Comparison of ENCODE assay signal across 8 cellular contexts in genomic region chr7:50416509-50417299, GRCh38. TPM values are rescaled to one million over a fixed set of nuclear protein-coding genes. Genes with fewer than 3 reads are reported as not detected.
DNase-seq lines count a peak whose midpoint lies in the region; ATAC-seq and TF ChIP-seq lines count a peak whose summit lies in the region.

No MANE protein-coding gene starts in this region.

- no peak for TF ChIP-seq CTCF in left ventricle myocardium inferior (IDR thresholded peaks at IDR 0.05; ENCODE audit: borderline replicate concordance)
- no peak for TF ChIP-seq CTCF in psoas muscle (IDR thresholded peaks at IDR 0.05)

- WGBS in psoas muscle, 3 donors = 64 to 69% (median 65%) methylated on average over 7 of the region's 7 CpGs

- H3K4me3 ChIP-seq in left ventricle myocardium inferior = no peak overlapping the region
- H3K4me3 ChIP-seq in psoas muscle = no peak overlapping the region

- intact Hi-C loops in Right ventricle myocardium superior (cut with DNase I) = loop anchor here (10.0 kb wide), 1 partner anchor 212 kb away; no protein-coding TSS in a partner anchor
- intact Hi-C loops in left ventricle myocardium inferior (cut with micrococcal nuclease) = loop anchor here (5.0 kb wide), 1 partner anchor 209 kb away; no protein-coding TSS in a partner anchor
- intact Hi-C loops in psoas muscle (cut with DNase I) = loop anchor here in 1 of 2 donors (2.0 to 5.0 kb wide), 2 partner anchors 274 to 328 kb away; no protein-coding TSS in a partner anchor

- H3K27ac ChIP-seq in left ventricle myocardium inferior (replicated peaks) (no peak overlapping the region), psoas muscle (no peak overlapping the region)

- peak overlapping the region; percentile 49 for H3K27ac Mint-ChIP-seq in T-helper 17 cell
- H3K27ac Mint-ChIP-seq in stimulated activated naive B cell treated with anti-CD40 and anti-IgM and Interleukin-4, amounts not matched to agents 10 μg/mL and 1 μg/mL and 100 μg/mL, for 72 hours = peak overlapping the region; percentile 88
- H3K27ac Mint-ChIP-seq in immature natural killer cell = peak overlapping the region in 2 of 6 donors; percentile 27 to 55

- peak overlapping the region; percentile 63 for H3K4me3 Mint-ChIP-seq in T-helper 17 cell
- H3K4me3 Mint-ChIP-seq in stimulated activated naive B cell treated with anti-CD40 and anti-IgM and Interleukin-4, amounts not matched to agents 10 μg/mL and 1 μg/mL and 100 μg/mL, for 72 hours = peak overlapping the region; percentile 72 to 73
- H3K4me3 Mint-ChIP-seq in immature natural killer cell = no peak overlapping the region

- H3K36me3 Mint-ChIP-seq in T-helper 17 cell (ENCODE audit: low read depth) (no peaks in the 10 kb centered on the region), immature natural killer cell (peaks cover 0 to 5% (median 3%) of the 10 kb centered on the region in 3 donors)
- no peaks in the 10 kb centered on the region for H3K36me3 Mint-ChIP-seq in stimulated activated naive B cell treated with anti-CD40 and anti-IgM and Interleukin-4, amounts not matched to agents 10 μg/mL and 1 μg/mL and 100 μg/mL, for 72 hours

- H3K36me3 ChIP-seq in left ventricle myocardium inferior = no peaks in the 10 kb centered on the region
- H3K36me3 ChIP-seq in psoas muscle (ENCODE audit: insufficient read depth in 1 of 2, low read depth in 1 of 2) = no peaks in the 10 kb centered on the region

- ATAC-seq in Right ventricle myocardium superior (ENCODE audit: poor library complexity) (peak; percentile 66), HG03066 (IDR thresholded peaks at IDR 0.05; ENCODE audit: low read depth, unreplicated experiment) (peak; percentile 82), T-helper 17 cell (no peak), psoas muscle (no peak)
- ATAC-seq in stimulated activated naive B cell treated with anti-CD40 and anti-IgM and Interleukin-4, amounts not matched to agents 10 μg/mL and 1 μg/mL and 100 μg/mL, for 72 hours (replicated peaks) = peak; percentile 74 to 79

- no peaks in the 10 kb centered on the region for H3K27me3 Mint-ChIP-seq in T-helper 17 cell
- no peaks in the 10 kb centered on the region for H3K27me3 Mint-ChIP-seq in stimulated activated naive B cell treated with anti-CD40 and anti-IgM and Interleukin-4, amounts not matched to agents 10 μg/mL and 1 μg/mL and 100 μg/mL, for 72 hours
- H3K27me3 Mint-ChIP-seq in immature natural killer cell (ENCODE audit: low read depth in 3 of 3) = peaks cover 0 to 15% (median 6%) of the 10 kb centered on the region in 3 donors

- H3K4me1 Mint-ChIP-seq in T-helper 17 cell (peaks cover 18% of the 10 kb centered on the region), immature natural killer cell (peaks cover 0 to 6% of the 10 kb centered on the region in 2 donors)
- H3K4me1 Mint-ChIP-seq in stimulated activated naive B cell treated with anti-CD40 and anti-IgM and Interleukin-4, amounts not matched to agents 10 μg/mL and 1 μg/mL and 100 μg/mL, for 72 hours = peaks cover 49 to 68% of the 10 kb centered on the region in 2 donors

- no peaks in the 10 kb centered on the region for H3K4me1 ChIP-seq in left ventricle myocardium inferior
- H3K4me1 ChIP-seq in psoas muscle = no peaks in the 10 kb centered on the region

- H3K9me3 ChIP-seq in left ventricle myocardium inferior (replicated peaks) = no peaks in the 10 kb centered on the region
- no peaks in the 10 kb centered on the region for H3K9me3 ChIP-seq in T-helper 17 cell (ENCODE audit: control insufficient read depth, low read length, poor library complexity, severe bottlenecking)
- no peaks in the 10 kb centered on the region for H3K9me3 ChIP-seq in psoas muscle

- H3K27me3 ChIP-seq in left ventricle myocardium inferior (ENCODE audit: low read depth) (peaks cover 13% of the 10 kb centered on the region), psoas muscle (ENCODE audit: insufficient read depth in 3 of 3, low read length in 2 of 3) (no peaks in the 10 kb centered on the region)

- no peak for DNase-seq in Right ventricle myocardium superior
- DNase-seq in left ventricle myocardium inferior = no peak
- DNase-seq in T-helper 17 cell = no peak
- DNase-seq in stimulated activated naive B cell treated with anti-CD40 and anti-IgM and Interleukin-4, amounts not matched to agents 10 μg/mL and 1 μg/mL and 100 μg/mL, for 72 hours = no peak
- no peak for DNase-seq in NCI-H1930 (lab: John Stamatoyannopoulos, UW)
- no peak for DNase-seq in psoas muscle
- DNase-seq in immature natural killer cell = no peak

- H3K9me3 Mint-ChIP-seq in stimulated activated naive B cell treated with anti-CD40 and anti-IgM and Interleukin-4, amounts not matched to agents 10 μg/mL and 1 μg/mL and 100 μg/mL, for 72 hours = no peaks in the 10 kb centered on the region
- no peaks in the 10 kb centered on the region for H3K9me3 Mint-ChIP-seq in immature natural killer cell

RNA-seq across cellular contexts. Expression of gene FIGNL1, which starts 33.4 kb away (rescaled TPM):
- total RNA-seq in Right ventricle myocardium superior (3.4 TPM), left ventricle myocardium inferior (4.1 TPM), T-helper 17 cell (1 to 10 TPM; 8.6 to 9.8 TPM), psoas muscle (10 to 100 TPM in 1 of 4 donors, 1 to 10 TPM in 3; 3.9 to 13.4 (median 6.8) TPM)
- polyA plus RNA-seq in psoas muscle (1 to 10 TPM; 2.7 to 8.0 (median 7.9) TPM), immature natural killer cell (10 to 100 TPM in 1 of 3 donors, 1 to 10 TPM in 2; 1.8 to 10.3 (median 3.7) TPM)

Comparison
In these comparisons a context has a peak if more than half of its experiments do, and no peak if none do; other contexts are left out.
1. ATAC-seq: peak in Right ventricle myocardium superior (single experiment), HG03066 (single experiment) and stimulated activated naive B cell treated with anti-CD40 and anti-IgM and Interleukin-4, amounts not matched to agents 10 μg/mL and 1 μg/mL and 100 μg/mL, for 72 hours (2 of 2); none in T-helper 17 cell (single experiment) and psoas muscle (0 of 4).
2. H3K4me3 Mint-ChIP-seq: peak in T-helper 17 cell (single experiment) and stimulated activated naive B cell treated with anti-CD40 and anti-IgM and Interleukin-4, amounts not matched to agents 10 μg/mL and 1 μg/mL and 100 μg/mL, for 72 hours (2 of 2); none in immature natural killer cell (0 of 5).